Comparison of ENCODE assay signal across 24 cellular contexts in the genomic region with DNA sequence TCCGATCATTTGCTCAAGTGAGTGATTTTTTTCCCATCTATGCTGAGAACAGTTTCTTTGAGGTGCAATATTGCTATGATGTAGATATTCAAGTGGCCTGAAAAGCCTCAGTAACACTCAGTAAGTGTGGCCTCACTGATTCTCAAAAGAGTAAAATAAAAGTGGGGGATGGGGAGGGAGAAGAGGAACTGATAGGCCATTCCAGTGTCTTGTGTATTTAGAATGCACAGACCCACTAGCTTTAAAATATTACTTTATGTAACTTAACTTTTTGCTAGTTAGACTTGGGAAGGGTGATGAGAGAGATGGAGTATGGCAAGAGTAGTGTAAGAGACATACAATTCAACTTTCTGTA.
DNase-seq lines count a peak whose midpoint lies in the region; ATAC-seq and TF ChIP-seq lines count a peak whose summit lies in the region.
"Had no signal": no experiment of that assay in that cellular context is flagged by ENCODE, and none has a peak within 500 bp of the region (broad histone marks: within the 10 kb centered on the region; RNA-seq: fewer than 3 reads in every experiment).

No MANE protein-coding gene starts in this region.

- no peaks in the 10 kb centered on the region for H3K27me3 ChIP-seq in OCI-LY3 (ENCODE audit: low read depth, low read length)
- H3K27me3 ChIP-seq in lower lobe of right lung (ENCODE audit: low read depth): no peaks in the 10 kb centered on the region
- H3K27me3 ChIP-seq in brain microvascular endothelial cell (replicated peaks): no peaks in the 10 kb centered on the region
- H3K27me3 ChIP-seq: neutrophil had no signal

- in situ Hi-C loops in brain microvascular endothelial cell (cut with HindIII; ENCODE audit: low pct_ligation_motif_present, low sequenced_read_pairs): no loop called here

- TF ChIP-seq CTCF in OCI-LY3 (IDR thresholded peaks at IDR 0.05; ENCODE audit: low read depth, low read length) (no peak), lower lobe of right lung (IDR thresholded peaks at IDR 0.05) (no peak), brain microvascular endothelial cell (IDR thresholded peaks at IDR 0.05; ENCODE audit: low read depth, low read length, missing control alignments) (no peak)

- H3K4me1 ChIP-seq in OCI-LY3 (ENCODE audit: low read length) (peaks cover 20% of the 10 kb centered on the region), lower lobe of right lung (peaks cover 9% of the 10 kb centered on the region)

- peak overlapping the region; percentile 49 for H3K9ac ChIP-seq in OCI-LY3 (ENCODE audit: low read length)

- H3K36me3 ChIP-seq in OCI-LY3 (replicated peaks; ENCODE audit: low read depth, low read length): no peaks in the 10 kb centered on the region
- no peaks in the 10 kb centered on the region for H3K36me3 ChIP-seq in lower lobe of right lung
- no peaks in the 10 kb centered on the region for H3K36me3 ChIP-seq in brain microvascular endothelial cell (replicated peaks)
- H3K36me3 ChIP-seq: neutrophil had no signal

- H3K9me3 ChIP-seq in OCI-LY3 (ENCODE audit: insufficient read depth, low read length) (no peaks in the 10 kb centered on the region), lower lobe of right lung (no peaks in the 10 kb centered on the region)
- H3K9me3 ChIP-seq: neutrophil had no signal

- DNase-seq in lower lobe of right lung (no peak), brain microvascular endothelial cell (no peak), NCI-H2196 treated with DMSO at 0.1 percent for 48 hours (lab: John Stamatoyannopoulos, UW; ENCODE audit: unreplicated experiment) (no peak)
- DNase-seq: activated CD4-positive, alpha-beta T cell treated with anti-CD3 and anti-CD28 coated beads for 1 hour; activated CD8-positive, alpha-beta T cell treated with anti-CD3 and anti-CD28 coated beads, Interleukin-2, amount 10 ng/mL, durations not matched to agents 7 days and 5 days; activated naive CD4-positive, alpha-beta T cell treated with Interleukin-2 at 50 U/mL for 16 hours; amniotic stem cell; Calu3; dermis blood vessel endothelial cell; H7; MM.1S; NCI-H2171 treated with DMSO at 0.1 percent for 48 hours; PC-9; SHP77 treated with DMSO at 0.1 percent for 48 hours; stimulated activated CD4-positive, alpha-beta T cell treated with anti-CD3 and anti-CD28 coated beads, Interleukin-1b, Interleukin-23, amount 100 ng/mL, for 48 hours had no signal

- H3K4me3 ChIP-seq in OCI-LY3 (ENCODE audit: low read length) (peak overlapping the region; percentile 51; the same call in 1 of the 2 replicates), lower lobe of right lung (no peak overlapping the region), brain microvascular endothelial cell (ENCODE audit: low read depth, low read length) (no peak overlapping the region)
- H3K4me3 ChIP-seq: PC-9, skin epidermis had no signal

- H2AFZ ChIP-seq in OCI-LY3 (ENCODE audit: low read depth, low read length): peak overlapping the region; percentile 43; the same call in 1 of the 2 replicates
- H2AFZ ChIP-seq: PC-9 had no signal

- intact Hi-C loops in lower lobe of right lung (cut with DNase I): no loop called here

- H3K79me2 ChIP-seq in OCI-LY3 (ENCODE audit: low read length): no peaks in the 10 kb centered on the region

- peak overlapping the region; percentile 81 for H3K27ac ChIP-seq in OCI-LY3 (ENCODE audit: low read length)
- H3K27ac ChIP-seq in lower lobe of right lung: no peak overlapping the region
- no peak overlapping the region for H3K27ac ChIP-seq in brain microvascular endothelial cell
- H3K27ac ChIP-seq: C4-2B, neutrophil, PC-9, skin epidermis had no signal

- H3K4me2 ChIP-seq in OCI-LY3 (ENCODE audit: low read length): peak overlapping the region; percentile 85

- ATAC-seq in GM18498 (IDR thresholded peaks at IDR 0.05; ENCODE audit: unreplicated experiment) (peak; percentile 19), GM19328 (IDR thresholded peaks at IDR 0.05; ENCODE audit: unreplicated experiment) (peak; percentile 18), HG02759 (IDR thresholded peaks at IDR 0.05; ENCODE audit: unreplicated experiment) (peak; percentile 14), lower lobe of right lung (no peak), HG03521 (IDR thresholded peaks at IDR 0.05; ENCODE audit: unreplicated experiment) (no peak)
- ATAC-seq: activated CD8-positive, alpha-beta T cell treated with anti-CD3 and anti-CD28 coated beads, Interleukin-2, amount 10 ng/mL, durations not matched to agents 7 days and 5 days; T-cell had no signal

- no peaks in the 10 kb centered on the region for H4K20me1 ChIP-seq in OCI-LY3 (ENCODE audit: insufficient read depth, low read length)

Comparison
In these comparisons a context has a peak if more than half of its experiments do, and no peak if none do; other contexts are left out.
1. ATAC-seq: peak in GM18498 (single experiment), GM19328 (single experiment) and HG02759 (single experiment); none in lower lobe of right lung (0 of 2) and HG03521 (single experiment).